Comparison of ENCODE assay signal across 17 cellular contexts in the genomic region with DNA sequence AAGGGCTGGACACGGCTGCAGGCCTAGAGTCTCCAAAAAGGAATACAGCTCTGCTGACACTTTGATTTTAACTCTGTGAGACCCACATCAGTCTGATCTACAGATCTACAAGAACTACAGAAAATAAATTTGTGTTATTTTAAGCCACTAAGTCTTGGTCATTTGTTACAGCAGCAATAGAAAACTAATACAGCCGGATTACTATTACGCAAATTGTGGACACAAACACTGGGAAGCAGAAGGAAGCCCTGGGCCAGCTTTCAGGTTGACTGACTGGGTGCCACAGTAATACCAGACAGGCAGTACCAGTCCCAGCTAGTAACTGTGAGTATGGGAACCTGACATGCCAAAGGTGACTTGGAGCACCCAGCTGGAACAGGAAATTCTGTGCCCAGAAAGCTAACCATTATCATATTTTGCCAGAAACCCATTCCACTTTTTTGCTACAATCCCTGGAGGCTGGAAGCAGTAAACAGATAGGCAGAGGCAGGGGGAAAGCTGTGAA. TPM values are rescaled to one million over a fixed set of nuclear protein-coding genes. Genes with fewer than 3 reads are reported as not detected.
DNase-seq lines count a peak whose midpoint lies in the region; ATAC-seq, FAIRE-seq and TF ChIP-seq lines count a peak whose summit lies in the region.
"Had no signal": no experiment of that assay in that cellular context is flagged by ENCODE, and none has a peak within 500 bp of the region (broad histone marks: within the 10 kb centered on the region; RNA-seq: fewer than 3 reads in every experiment).

No MANE protein-coding gene starts in this region.

- H3K4me2 ChIP-seq in K562 (ENCODE audit: insufficient read depth, low read length) = no peak overlapping the region
- H3K4me2 ChIP-seq: BLaER1 had no signal

- H3K4me1 ChIP-seq in K562 (replicated peaks in 1 of 2; ENCODE audit: control insufficient read depth in 2 of 2, insufficient read depth in 2 of 2, low read length in 2 of 2) (peaks cover 0 to 2% of the 10 kb centered on the region in 2 experiments; a peak in 2 of 5 replicates), transverse colon (no peaks in the 10 kb centered on the region)

- no peak overlapping the region for H3K4me3 Mint-ChIP-seq in activated T-cell treated with anti-CD3 and anti-CD28 coated beads, Interleukin-2, amount 50 U/mL, for 72 hours
- H3K4me3 Mint-ChIP-seq in nephron progenitor cell (no peak overlapping the region), MCF 10A (ENCODE audit: unreplicated experiment) (no peak overlapping the region)
- H3K4me3 Mint-ChIP-seq: CD8-positive, alpha-beta memory T cell had no signal

- H3K9ac ChIP-seq in K562 (ENCODE audit: insufficient read depth in 1 of 2, low read depth in 2 of 2, low read length in 2 of 2) = no peak overlapping the region
- H3K9ac ChIP-seq: BLaER1 had no signal

- TF ChIP-seq EP300 in K562 (IDR thresholded peaks at IDR 0.05; ENCODE audit: low read length) = no peak
- TF ChIP-seq EP300 in transverse colon (IDR thresholded peaks at IDR 0.05; ENCODE audit: low read depth) = no peak

- H3K27me3 ChIP-seq in K562 (ENCODE audit: control insufficient read depth in 2 of 2, insufficient read depth in 2 of 2, low read length in 2 of 2) (no peaks in the 10 kb centered on the region), transverse colon (no peaks in the 10 kb centered on the region)
- H3K27me3 ChIP-seq: BLaER1 had no signal

- H4K20me1 ChIP-seq in K562 (replicated peaks; ENCODE audit: control insufficient read depth, insufficient read depth, low read length) = 0 out of 2 replicates have a peak, but pooled peaks cover 4% of the 10 kb centered on the region

- H3K27ac ChIP-seq in K562 (ENCODE audit: extremely low read depth, low read depth, low read length) = no peak overlapping the region
- no peak overlapping the region for H3K27ac ChIP-seq in transverse colon
- H3K27ac ChIP-seq: BLaER1 had no signal

- FAIRE-seq in K562 (lab: Jason Lieb, UNC) = peak; percentile 11
- FAIRE-seq: GM12878, GM18507, H1, HTR-8/SVneo had no signal

- in situ Hi-C loops in K562 (cut with MboI) = no loop called here
- in situ Hi-C loops in transverse colon (cut with MboI; ENCODE audit: low pct_ligation_motif_present in 1 of 4, low pct_unique_long_range_greater_than_20kb in 1 of 4, low sequenced_read_pairs in 3 of 4) = no loop called here

- TF ChIP-seq RAD21 in K562 (CRISPR knock-in tag; conservative IDR thresholded peaks at IDR 0.05 in 1 of 2, IDR thresholded peaks at IDR 0.05 in 1 of 2) = no peak

- H3K27ac Mint-ChIP-seq in activated T-cell treated with anti-CD3 and anti-CD28 coated beads, Interleukin-2, amount 50 U/mL, for 72 hours = peak overlapping the region; percentile 40
- H3K27ac Mint-ChIP-seq in nephron progenitor cell (peak overlapping the region; percentile 72), MCF 10A (ENCODE audit: low read depth, unreplicated experiment) (no peak overlapping the region)
- H3K27ac Mint-ChIP-seq: CD8-positive, alpha-beta memory T cell had no signal

- peaks cover 84% of the 10 kb centered on the region for H3K79me2 ChIP-seq in K562 (ENCODE audit: control insufficient read depth, insufficient read depth, low read length)

- no peaks in the 10 kb centered on the region for H3K9me1 ChIP-seq in K562 (ENCODE audit: control insufficient read depth, insufficient read depth, low read length)

- peaks cover 0 to 5% of the 10 kb centered on the region in 2 donors for H3K36me3 Mint-ChIP-seq in activated T-cell treated with anti-CD3 and anti-CD28 coated beads, Interleukin-2, amount 50 U/mL, for 72 hours (ENCODE audit: insufficient read depth in 2 of 2)
- H3K36me3 Mint-ChIP-seq in nephron progenitor cell (ENCODE audit: low read depth) (peaks cover 34% of the 10 kb centered on the region), MCF 10A (ENCODE audit: insufficient read depth, unreplicated experiment) (no peaks in the 10 kb centered on the region)

- no peak overlapping the region for H3K4me3 ChIP-seq in K562
- H3K4me3 ChIP-seq in transverse colon = no peak overlapping the region
- H3K4me3 ChIP-seq: BLaER1, GM12878, HAP-1 had no signal

- H3K4me1 Mint-ChIP-seq in activated T-cell treated with anti-CD3 and anti-CD28 coated beads, Interleukin-2, amount 50 U/mL, for 72 hours (ENCODE audit: low read depth) = peaks cover 15% of the 10 kb centered on the region
- H3K4me1 Mint-ChIP-seq in nephron progenitor cell (peaks cover 10% of the 10 kb centered on the region), MCF 10A (ENCODE audit: insufficient read depth, unreplicated experiment) (peaks cover 13% of the 10 kb centered on the region)

- BruUV-seq in K562 (replicated peaks; lab: Mats Ljungman, UMichigan) (no TSS peak), MCF 10A (replicated peaks; lab: Mats Ljungman, UMichigan) (no TSS peak)

- no peaks in the 10 kb centered on the region for H3K27me3 Mint-ChIP-seq in activated T-cell treated with anti-CD3 and anti-CD28 coated beads, Interleukin-2, amount 50 U/mL, for 72 hours (ENCODE audit: low read depth)
- H3K27me3 Mint-ChIP-seq in nephron progenitor cell (ENCODE audit: low read depth, poor library complexity) = no peaks in the 10 kb centered on the region
- no peaks in the 10 kb centered on the region for H3K27me3 Mint-ChIP-seq in MCF 10A (ENCODE audit: insufficient read depth, unreplicated experiment)
- H3K27me3 Mint-ChIP-seq: CD8-positive, alpha-beta memory T cell had no signal

- CTCF ChIA-PET in K562 (lab: Yijun Ruan, JAX; ENCODE audit: low intra/inter-chr PET ratio) = no interaction called here
- CTCF ChIA-PET in MCF 10A (lab: Yijun Ruan, JAX) = interaction anchor here (0.6 to 0.9 kb wide), 2 partner anchors 17 to 151 kb away, joined by 3 to 4 read pairs; no protein-coding TSS in a partner anchor

- no peak overlapping the region for H2AFZ ChIP-seq in K562 (ENCODE audit: low read depth, low read length)

- ATAC-seq in activated T-cell treated with anti-CD3 and anti-CD28 coated beads, Interleukin-2, amount 50 U/mL, for 72 hours (replicated peaks in 1 of 2) = no peak
- no peak for ATAC-seq in K562
- ATAC-seq in GM21390 (IDR thresholded peaks at IDR 0.05; ENCODE audit: unreplicated experiment) = no peak
- ATAC-seq: GM12878 had no signal

- no peaks in the 10 kb centered on the region for H3K9me3 ChIP-seq in K562 (replicated peaks; ENCODE audit: control insufficient read depth, insufficient read depth, low read depth, low read length)
- H3K9me3 ChIP-seq in transverse colon = no peaks in the 10 kb centered on the region
- H3K9me3 ChIP-seq: BLaER1, HAP-1 had no signal

- POLR2A ChIA-PET in K562 (lab: Yijun Ruan, JAX) = interaction anchor here (0.6 to 1.3 kb wide), 2 partner anchors 11 to 131 kb away, joined by 3 to 4 read pairs; no protein-coding TSS in a partner anchor
- POLR2A ChIA-PET in MCF 10A (lab: Yijun Ruan, JAX) = no interaction called here

- TF ChIP-seq POLR2A in K562 (conservative IDR thresholded peaks at IDR 0.05) = no peak
- no peak for TF ChIP-seq POLR2A in transverse colon (IDR thresholded peaks at IDR 0.05)

- no peak for DNase-seq in activated T-cell treated with anti-CD3 and anti-CD28 coated beads, Interleukin-2, amount 50 U/mL, for 72 hours
- DNase-seq in activated T-cell treated with anti-CD3 and anti-CD28 coated beads for 4 hours (no peak), K562 (ENCODE audit: extremely low read depth in 1 of 4, low spot score in 3 of 4) (no peak), nephron progenitor cell (no peak), renal cortical epithelial cell (ENCODE audit: low read depth) (peak; percentile 62), MCF 10A (ENCODE audit: unreplicated experiment) (no peak), transverse colon (no peak)
- DNase-seq: AML-193; CD8-positive, alpha-beta memory T cell had no signal

- TF ChIP-seq CTCF in K562 (IDR thresholded peaks at IDR 0.05 in 2 of 3, conservative IDR thresholded peaks at IDR 0.05 in 1 of 3; ENCODE audit: insufficient read depth in 2 of 3, low read depth in 1 of 3, low read length in 3 of 3) (no peak), nephron progenitor cell (IDR thresholded peaks at IDR 0.05) (no peak), MCF 10A (IDR thresholded peaks at IDR 0.05; ENCODE audit: unreplicated experiment) (no peak), transverse colon (IDR thresholded peaks at IDR 0.05) (no peak)

- H3K36me3 ChIP-seq in K562 (ENCODE audit: control insufficient read depth, insufficient read depth, low read length) = peaks cover 60% of the 10 kb centered on the region; the same call in 2 of the 3 replicates
- H3K36me3 ChIP-seq in transverse colon = no peaks in the 10 kb centered on the region
- H3K36me3 ChIP-seq: HAP-1 had no signal

- 94% methylated on average over 3 of the region's 3 CpGs for WGBS in K562 (ENCODE audit: insufficient coverage, low coverage, missing lambda C conversion rate)
- WGBS in transverse colon (ENCODE audit: low coverage in 1 of 2), 2 donors = 98 to 100% methylated on average over 1 to 3 of the region's 3 CpGs

- intact Hi-C loops in K562 (cut with micrococcal nuclease) = no loop called here
- intact Hi-C loops in MCF 10A (cut with micrococcal nuclease) = no loop called here
- intact Hi-C loops in transverse colon (cut with DNase I; ENCODE audit: low total_unique reads) = no loop called here

- H3K9me3 Mint-ChIP-seq in activated T-cell treated with anti-CD3 and anti-CD28 coated beads, Interleukin-2, amount 50 U/mL, for 72 hours = no peaks in the 10 kb centered on the region
- H3K9me3 Mint-ChIP-seq in nephron progenitor cell (no peaks in the 10 kb centered on the region), MCF 10A (ENCODE audit: unreplicated experiment) (no peaks in the 10 kb centered on the region)
- H3K9me3 Mint-ChIP-seq: CD8-positive, alpha-beta memory T cell had no signal

RNA-seq across cellular contexts. Expression of a gene that starts 13.4 kb away (rescaled TPM):
- 10 to 100 TPM; 18.8 to 20.0 TPM for total RNA-seq in activated T-cell treated with anti-CD3 and anti-CD28 coated beads, Interleukin-2, amount 50 U/mL, for 72 hours
- total RNA-seq in K562 (2011; cell fraction: chromatin; rRNA removed; ENCODE audit: low replicate concordance) = 33.1 and 56.2 TPM in 2 replicates
- total RNA-seq in K562 (2011; cell fraction: nucleolus; rRNA removed) = 26.7 and 32.1 TPM in 2 replicates
- 48.7 and 57.9 TPM in 2 replicates for total RNA-seq in K562 (2011; cell fraction: nucleoplasm; rRNA removed)
- total RNA-seq in K562 (2014; rRNA removed) (32.5 and 32.6 TPM in 2 replicates), K562 (2014; rRNA removed; fragmentation: Illumina TruSeq; extraction: Trizol) (56.2 and 61.0 TPM in 2 replicates), K562 (2015; rRNA removed; fragmentation: Illumina TruSeq; extraction: Trizol) (35.0 and 38.4 TPM in 2 replicates), K562 (2021) (50.2 and 54.5 TPM in 2 replicates), renal cortical epithelial cell (27.4 and 31.8 TPM in 2 replicates), MCF 10A (2022) (21.1 and 22.3 TPM in 2 replicates), transverse colon (10 to 100 TPM in 3 of 4 donors, 1 to 10 TPM in 1; 8.0 to 20.2 (median 12.5) TPM)
- polyA plus RNA-seq in K562 (2011; rRNA removed) (77.1 and 96.8 TPM in 2 replicates), K562 (2014; fragmentation: Illumina TruSeq; extraction: Trizol) (63.2 and 65.3 TPM in 2 replicates), K562 (2014; fragmentation: Nextera tagmentation; extraction: Ambion mirVana) (100 to 1,000 TPM; 104 to 136 TPM), K562 (2014; rRNA removed) (43.1 and 46.5 TPM in 2 replicates)
- 25.4 and 41.7 TPM in 2 replicates for polyA plus RNA-seq in K562 (2011; cell fraction: cytosol; rRNA removed)
- polyA plus RNA-seq in K562 (2011; cell fraction: nucleus; rRNA removed) = 34.4 and 42.8 TPM in 2 replicates
- 31.8 and 34.9 TPM in 2 replicates for polyA plus RNA-seq in K562 (2012)
- polyA minus RNA-seq in K562 (2011; rRNA and poly(A)+ RNA removed) = 65.1 and 70.1 TPM in 2 replicates
- polyA minus RNA-seq in K562 (2011; cell fraction: cytosol; rRNA and poly(A)+ RNA removed) = 15.8 and 24.7 TPM in 2 replicates
- polyA minus RNA-seq in K562 (2011; cell fraction: nucleus; rRNA and poly(A)+ RNA removed) = 12.5 and 19.4 TPM in 2 replicates

RNA-seq across cellular contexts. Expression of a gene that starts 50.7 kb away (rescaled TPM):
- total RNA-seq in activated T-cell treated with anti-CD3 and anti-CD28 coated beads, Interleukin-2, amount 50 U/mL, for 72 hours = 100 to 1,000 TPM; 194 to 217 TPM
- 14.1 and 31.7 TPM in 2 replicates for total RNA-seq in K562 (2011; cell fraction: chromatin; rRNA removed; ENCODE audit: low replicate concordance)
- total RNA-seq in K562 (2011; cell fraction: nucleolus; rRNA removed) = 15.8 and 17.4 TPM in 2 replicates
- 18.7 and 29.5 TPM in 2 replicates for total RNA-seq in K562 (2011; cell fraction: nucleoplasm; rRNA removed)
- total RNA-seq in K562 (2014; rRNA removed) (178 and 255 TPM in 2 replicates), K562 (2014; rRNA removed; fragmentation: Illumina TruSeq; extraction: Trizol) (247 and 287 TPM in 2 replicates), K562 (2015; rRNA removed; fragmentation: Illumina TruSeq; extraction: Trizol) (306 and 311 TPM in 2 replicates), K562 (2021) (172 and 195 TPM in 2 replicates), renal cortical epithelial cell (158 and 255 TPM in 2 replicates), MCF 10A (2022) (191 and 231 TPM in 2 replicates), transverse colon (100 to 1,000 TPM in 2 of 4 donors, 10 to 100 TPM in 2; 39.6 to 113 (median 79.7) TPM)
- polyA plus RNA-seq in K562 (2011; rRNA removed) (149 and 163 TPM in 2 replicates), K562 (2014; fragmentation: Illumina TruSeq; extraction: Trizol) (229 and 236 TPM in 2 replicates), K562 (2014; fragmentation: Nextera tagmentation; extraction: Ambion mirVana) (10 to 100 TPM; 53.6 to 69.7 TPM), K562 (2014; rRNA removed) (133 and 154 TPM in 2 replicates)
- polyA plus RNA-seq in K562 (2011; cell fraction: cytosol; rRNA removed) = 37.7 and 60.8 TPM in 2 replicates
- 21.8 and 44.2 TPM in 2 replicates for polyA plus RNA-seq in K562 (2011; cell fraction: nucleus; rRNA removed)
- 266 and 314 TPM in 2 replicates for polyA plus RNA-seq in K562 (2012)
- polyA minus RNA-seq in K562 (2011; rRNA and poly(A)+ RNA removed) = 192 and 227 TPM in 2 replicates
- polyA minus RNA-seq in K562 (2011; cell fraction: cytosol; rRNA and poly(A)+ RNA removed) = 89.3 and 102 TPM in 2 replicates
- 9.3 and 23.3 TPM in 2 replicates for polyA minus RNA-seq in K562 (2011; cell fraction: nucleus; rRNA and poly(A)+ RNA removed)

RNA-seq across cellular contexts. Expression of a gene that starts 51.2 kb away (rescaled TPM):
- total RNA-seq in activated T-cell treated with anti-CD3 and anti-CD28 coated beads, Interleukin-2, amount 50 U/mL, for 72 hours = 10 to 100 TPM; 19.5 to 22.5 TPM
- total RNA-seq in K562 (2011; cell fraction: chromatin; rRNA removed; ENCODE audit: low replicate concordance) = 24.6 and 37.7 TPM in 2 replicates
- 17.6 and 30.2 TPM in 2 replicates for total RNA-seq in K562 (2011; cell fraction: nucleolus; rRNA removed)
- 24.2 and 36.4 TPM in 2 replicates for total RNA-seq in K562 (2011; cell fraction: nucleoplasm; rRNA removed)
- total RNA-seq in K562 (2014; rRNA removed) (7.3 and 9.1 TPM in 2 replicates), K562 (2014; rRNA removed; fragmentation: Illumina TruSeq; extraction: Trizol) (15.6 and 16.2 TPM in 2 replicates), K562 (2015; rRNA removed; fragmentation: Illumina TruSeq; extraction: Trizol) (12.2 and 15.4 TPM in 2 replicates), K562 (2021) (18.6 and 22.6 TPM in 2 replicates), renal cortical epithelial cell (3.5 and 14.7 TPM in 2 replicates), MCF 10A (2022) (33.1 and 47.2 TPM in 2 replicates), transverse colon (10 to 100 TPM in 1 of 4 donors, 1 to 10 TPM in 3; 5.8 to 14.1 (median 7.8) TPM)
- polyA plus RNA-seq in K562 (2011; rRNA removed) (22.6 and 28.0 TPM in 2 replicates), K562 (2014; fragmentation: Illumina TruSeq; extraction: Trizol) (12.9 and 13.2 TPM in 2 replicates), K562 (2014; fragmentation: Nextera tagmentation; extraction: Ambion mirVana) (10 to 100 TPM; 18.8 to 20.0 TPM), K562 (2014; rRNA removed) (10.7 and 11.9 TPM in 2 replicates)
- polyA plus RNA-seq in K562 (2011; cell fraction: cytosol; rRNA removed) = 10.7 and 18.7 TPM in 2 replicates
- 18.6 and 22.5 TPM in 2 replicates for polyA plus RNA-seq in K562 (2011; cell fraction: nucleus; rRNA removed)
- polyA plus RNA-seq in K562 (2012) = 9.0 and 10.5 TPM in 2 replicates
- 41.4 and 41.9 TPM in 2 replicates for polyA minus RNA-seq in K562 (2011; rRNA and poly(A)+ RNA removed)
- 18.6 and 23.8 TPM in 2 replicates for polyA minus RNA-seq in K562 (2011; cell fraction: cytosol; rRNA and poly(A)+ RNA removed)
- polyA minus RNA-seq in K562 (2011; cell fraction: nucleus; rRNA and poly(A)+ RNA removed) = 14.0 and 17.4 TPM in 2 replicates

RNA-seq across cellular contexts. Expression of a gene that starts 56.2 kb away (rescaled TPM):
- total RNA-seq in activated T-cell treated with anti-CD3 and anti-CD28 coated beads, Interleukin-2, amount 50 U/mL, for 72 hours = not detected
- total RNA-seq in K562 (2011; cell fraction: chromatin; rRNA removed; ENCODE audit: low replicate concordance) = not detected in 2 replicates
- total RNA-seq in K562 (2011; cell fraction: nucleolus; rRNA removed) = not detected in 2 replicates
- not detected in 2 replicates for total RNA-seq in K562 (2011; cell fraction: nucleoplasm; rRNA removed)
- total RNA-seq in K562 (2014; rRNA removed) (not detected in 2 replicates), K562 (2014; rRNA removed; fragmentation: Illumina TruSeq; extraction: Trizol) (not detected in 2 replicates), K562 (2015; rRNA removed; fragmentation: Illumina TruSeq; extraction: Trizol) (not detected in 2 replicates), K562 (2021) (not detected in 2 replicates), renal cortical epithelial cell (not detected in 2 replicates), MCF 10A (2022) (not detected in 2 replicates), transverse colon (10 to 100 TPM in 1 of 4 donors, under 1 TPM in 2, not detected in 1; 0.55 to 24.9 (median 0.64) TPM)
- polyA plus RNA-seq in K562 (2011; rRNA removed) (not detected in 2 replicates), K562 (2014; fragmentation: Illumina TruSeq; extraction: Trizol) (not detected in 2 replicates), K562 (2014; fragmentation: Nextera tagmentation; extraction: Ambion mirVana) (under 1 TPM; 0.13 to 0.21 TPM), K562 (2014; rRNA removed) (not detected in 2 replicates)
- not detected in 2 replicates for polyA plus RNA-seq in K562 (2011; cell fraction: cytosol; rRNA removed)
- polyA plus RNA-seq in K562 (2011; cell fraction: nucleus; rRNA removed) = not detected in 2 replicates
- 0.07 and 0.12 TPM in 2 replicates for polyA plus RNA-seq in K562 (2012)
- not detected in 2 replicates for polyA minus RNA-seq in K562 (2011; rRNA and poly(A)+ RNA removed)
- not detected in 2 replicates for polyA minus RNA-seq in K562 (2011; cell fraction: cytosol; rRNA and poly(A)+ RNA removed)
- polyA minus RNA-seq in K562 (2011; cell fraction: nucleus; rRNA and poly(A)+ RNA removed) = not detected in 2 replicates
- total RNA-seq: CD8-positive, alpha-beta memory T cell; Daoy; GM12878; H1 had no signal
- polyA plus RNA-seq: H1 had no signal
